Comparison of ENCODE assay signal across 20 cellular contexts in the genomic region with DNA sequence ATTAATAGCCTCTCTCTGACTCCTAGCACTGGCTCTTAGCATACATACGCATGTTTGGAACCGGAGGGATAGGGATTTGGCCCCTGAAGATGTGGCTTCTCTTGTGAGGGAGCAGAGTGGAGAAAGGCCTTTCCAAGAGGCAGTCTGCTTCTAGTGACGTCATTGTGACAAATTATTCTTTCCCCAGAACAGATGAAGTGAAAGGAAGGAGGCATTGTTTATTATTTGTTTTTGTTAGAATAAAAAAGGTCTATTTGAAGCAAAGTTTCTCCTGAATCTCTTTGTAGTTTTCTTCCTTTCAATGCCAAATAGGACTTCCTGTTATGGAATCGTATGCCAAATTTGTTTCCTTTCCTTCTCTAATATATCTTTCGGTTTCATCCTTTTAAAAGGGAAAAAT.
"Had no signal": no experiment of that assay in that cellular context is flagged by ENCODE, and none has a peak within 500 bp of the region (broad histone marks: within the 10 kb centered on the region; RNA-seq: fewer than 3 reads in every experiment).

No MANE protein-coding gene starts in this region.

- ATAC-seq: activated naive CD4-positive, alpha-beta T cell treated with anti-CD3 and anti-CD28 coated beads, Interleukin-2, amount 50 U/mL, for 72 hours; activated T-helper 17 cell treated with anti-CD3 and anti-CD28 coated beads, Interleukin-2, amount 50 U/mL, for 72 hours; esophagus mucosa; WTC11 had no signal

- DNase-seq: activated T-cell treated with anti-CD3 and anti-CD28 coated beads, Interleukin-2, amount 50 U/mL, for 1 hour; aorta; caudate nucleus; effector CD8-positive, alpha-beta T cell; foreskin melanocyte; head of caudate nucleus; hypothalamus; left ventricle myocardium inferior; posterior cingulate gyrus; retina; stimulated activated CD4-positive, alpha-beta T cell treated with anti-CD3 and anti-CD28 coated beads, Interleukin-4, amount 100 ng/mL, for 24 hours; stimulated activated naive CD4-positive, alpha-beta T cell treated with Interleukin-2 at 50 U/mL for 16 hours; T-helper 1 cell had no signal

- FAIRE-seq: endothelial cell of umbilical vein, TTC549 had no signal

- H3K4me3 ChIP-seq: left ventricle myocardium inferior, thoracic aorta had no signal

- H3K9me3 ChIP-seq: thoracic aorta had no signal

- H3K4me1 ChIP-seq: left ventricle myocardium inferior had no signal

- H3K36me3 ChIP-seq: left ventricle myocardium inferior, thoracic aorta had no signal

- H3K27ac ChIP-seq: left ventricle myocardium inferior, thoracic aorta had no signal
